8 cellular contexts compared by ENCODE assay signal in the genomic region with DNA sequence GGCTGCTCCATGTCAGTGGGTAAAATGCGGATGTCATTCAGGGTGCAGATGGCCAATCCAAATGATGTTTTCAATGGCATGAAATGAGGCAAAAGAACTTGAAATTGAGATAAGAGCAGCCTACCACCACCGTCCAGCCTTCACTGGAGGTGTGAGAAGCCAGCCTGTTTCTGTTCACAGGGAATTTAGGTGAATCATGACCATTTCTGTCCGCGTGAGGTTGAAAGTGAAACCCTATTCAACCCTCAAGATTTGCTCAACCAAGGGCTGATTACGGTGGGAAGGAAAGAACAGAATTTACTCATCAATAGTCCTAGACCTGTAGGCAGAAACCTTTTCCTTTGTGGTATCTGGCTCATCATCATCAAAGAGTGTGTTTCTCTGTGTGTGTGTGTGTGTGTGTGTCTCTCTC.
DNase-seq lines count a peak whose midpoint lies in the region; ATAC-seq and TF ChIP-seq lines count a peak whose summit lies in the region.

No MANE protein-coding gene starts in this region.

- H3K36me3 ChIP-seq in transverse colon (no peaks in the 10 kb centered on the region), right lobe of liver (no peaks in the 10 kb centered on the region)

- H3K27ac Mint-ChIP-seq in activated CD4-positive, alpha-beta memory T cell treated with anti-CD3 and anti-CD28 coated beads for 36 hours = peak overlapping the region; percentile 83

- CTCF ChIA-PET in activated CD4-positive, alpha-beta memory T cell treated with anti-CD3 and anti-CD28 coated beads for 36 hours (lab: Charles Lee) = interaction anchor here (0.6 to 3.0 kb wide), 8 partner anchors 34 to 250 kb away, joined by 3 to 19 read pairs (median 4); no protein-coding TSS in a partner anchor

- no peak overlapping the region for H3K4me3 ChIP-seq in transverse colon
- H3K4me3 ChIP-seq in right lobe of liver = no peak overlapping the region

- no peak overlapping the region for H3K27ac ChIP-seq in transverse colon
- H3K27ac ChIP-seq in right lobe of liver = no peak overlapping the region

- in situ Hi-C loops in transverse colon (cut with MboI; ENCODE audit: low pct_ligation_motif_present in 1 of 4, low pct_unique_long_range_greater_than_20kb in 1 of 4, low sequenced_read_pairs in 3 of 4) = no loop called here

- no peak for TF ChIP-seq POLR2A in transverse colon (IDR thresholded peaks at IDR 0.05)
- no peak for TF ChIP-seq POLR2A in right lobe of liver (IDR thresholded peaks at IDR 0.05)

- no peak for TF ChIP-seq CTCF in transverse colon (IDR thresholded peaks at IDR 0.05)
- no peak for TF ChIP-seq CTCF in right lobe of liver (IDR thresholded peaks at IDR 0.05)

- H3K4me1 ChIP-seq in transverse colon (no peaks in the 10 kb centered on the region), right lobe of liver (no peaks in the 10 kb centered on the region)

- DNase-seq in activated CD4-positive, alpha-beta memory T cell treated with anti-CD3 and anti-CD28 coated beads for 36 hours = peak; percentile 82
- DNase-seq in stimulated activated CD4-positive, alpha-beta T cell treated with anti-CD3 and anti-CD28 coated beads, Interleukin-1b, Interleukin-23, amount 100 ng/mL, for 24 hours (ENCODE audit: low read depth in 4 of 4, low spot score in 1 of 4) = peak in 3 of 4 experiments; percentile 30 to 52 (median 42)
- no peak for DNase-seq in transverse colon
- no peak for DNase-seq in hepatic stellate cell (ENCODE audit: low spot score)
- DNase-seq in NCI-H1092 treated with DMSO at 0.1 percent for 48 hours (lab: John Stamatoyannopoulos, UW) = no peak
- no peak for DNase-seq in right lobe of liver

- WGBS in transverse colon (ENCODE audit: low coverage in 1 of 2), 2 donors = 65 to 70% methylated on average over 2 to 5 of the region's 5 CpGs
- 60% methylated on average over 5 of the region's 5 CpGs for whole genome bisulfite sequencing in right lobe of liver (ENCODE audit: insufficient coverage, low coverage, low lambda C conversion rate, missing lambda C conversion rate)

- intact Hi-C loops in activated CD4-positive, alpha-beta memory T cell treated with anti-CD3 and anti-CD28 coated beads for 36 hours (cut with micrococcal nuclease) = loop anchor here (1.0 to 10.0 kb wide), 16 partner anchors 34 to 979 kb away; no protein-coding TSS in a partner anchor
- intact Hi-C loops in transverse colon (cut with DNase I; ENCODE audit: low total_unique reads) = no loop called here
- intact Hi-C loops in right lobe of liver (cut with DNase I) = no loop called here

- peak; percentile 96 for ATAC-seq in GM18873 (IDR thresholded peaks at IDR 0.05; ENCODE audit: low FRiP score, unreplicated experiment)
- ATAC-seq in HG03045 (IDR thresholded peaks at IDR 0.05; ENCODE audit: unreplicated experiment) = peak; percentile 98
- no peak for ATAC-seq in right lobe of liver

- H3K27me3 Mint-ChIP-seq in activated CD4-positive, alpha-beta memory T cell treated with anti-CD3 and anti-CD28 coated beads for 36 hours = peaks cover 5% of the 10 kb centered on the region

- H3K36me3 Mint-ChIP-seq in activated CD4-positive, alpha-beta memory T cell treated with anti-CD3 and anti-CD28 coated beads for 36 hours = no peaks in the 10 kb centered on the region

- H3K4me1 Mint-ChIP-seq in activated CD4-positive, alpha-beta memory T cell treated with anti-CD3 and anti-CD28 coated beads for 36 hours (ENCODE audit: low read depth) = peaks cover 44% of the 10 kb centered on the region

- no peak for TF ChIP-seq EP300 in transverse colon (IDR thresholded peaks at IDR 0.05; ENCODE audit: low read depth)

- H3K9me3 ChIP-seq in transverse colon = no peaks in the 10 kb centered on the region
- H3K9me3 ChIP-seq in right lobe of liver = no peaks in the 10 kb centered on the region

- peak overlapping the region; percentile 3 for H3K4me3 Mint-ChIP-seq in activated CD4-positive, alpha-beta memory T cell treated with anti-CD3 and anti-CD28 coated beads for 36 hours

- POLR2A ChIA-PET in activated CD4-positive, alpha-beta memory T cell treated with anti-CD3 and anti-CD28 coated beads for 36 hours (lab: Charles Lee) = interaction anchor here (0.8 to 1.6 kb wide), 7 partner anchors 10 to 195 kb away, joined by 3 to 5 read pairs (median 3); no protein-coding TSS in a partner anchor

- H3K9me3 Mint-ChIP-seq in activated CD4-positive, alpha-beta memory T cell treated with anti-CD3 and anti-CD28 coated beads for 36 hours = no peaks in the 10 kb centered on the region

- H3K27me3 ChIP-seq in transverse colon (no peaks in the 10 kb centered on the region), right lobe of liver (no peaks in the 10 kb centered on the region)

Comparison
In these comparisons a context has a peak if more than half of its experiments do, and no peak if none do; other contexts are left out.
1. ATAC-seq: peak in GM18873 (single experiment) and HG03045 (single experiment); none in right lobe of liver (0 of 4).
2. DNase-seq: peak in activated CD4-positive, alpha-beta memory T cell treated with anti-CD3 and anti-CD28 coated beads for 36 hours (single experiment) and stimulated activated CD4-positive, alpha-beta T cell treated with anti-CD3 and anti-CD28 coated beads, Interleukin-1b, Interleukin-23, amount 100 ng/mL, for 24 hours (3 of 4); none in transverse colon (single experiment), hepatic stellate cell (single experiment), NCI-H1092 treated with DMSO at 0.1 percent for 48 hours (single experiment) and right lobe of liver (0 of 3).